Comparison of ENCODE assay signal across 34 cellular contexts in the genomic region with DNA sequence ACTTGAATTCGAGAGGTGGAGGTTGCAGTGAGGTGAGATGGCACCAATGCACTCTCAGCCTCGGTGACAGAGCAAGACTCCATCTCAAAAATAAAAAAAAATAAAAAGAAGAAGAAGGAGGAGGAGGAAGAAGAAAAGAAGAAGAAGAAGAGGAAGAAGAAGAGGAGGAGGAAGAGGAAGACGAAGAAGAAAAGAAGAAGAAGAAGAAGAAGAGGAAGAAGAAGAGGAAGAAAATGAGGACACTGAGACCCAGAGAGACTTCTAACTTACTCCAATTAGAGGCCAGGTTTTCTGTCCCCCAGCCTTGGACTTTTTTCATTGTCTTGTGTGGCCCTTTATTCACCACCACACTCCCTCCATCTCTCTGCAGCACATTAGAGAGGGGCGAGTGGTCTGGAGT.
"Had no signal": no experiment of that assay in that cellular context is flagged by ENCODE, and none has a peak within 500 bp of the region (broad histone marks: within the 10 kb centered on the region; RNA-seq: fewer than 3 reads in every experiment).

No MANE protein-coding gene starts in this region.

- H3K4me3 ChIP-seq: MG63 had no signal

- H3K9me3 ChIP-seq: MG63 had no signal

- DNase-seq: Karpas-422, Kasumi-1, MG63, MM.1S, MV-4-11, NCI-H1048, NCI-H1092, NCI-H1092 treated with DMSO at 0.1 percent for 48 hours, NCI-H1105, NCI-H1105 treated with DMSO at 0.1 percent for 48 hours, NCI-H1417, NCI-H1417 treated with DMSO at 0.1 percent for 48 hours, NCI-H1436, NCI-H1436 treated with DMSO at 0.1 percent for 48 hours, NCI-H146, NCI-H1694, NCI-H1694 treated with DMSO at 0.1 percent for 48 hours, NCI-H187, NCI-H187 treated with DMSO at 0.1 percent for 48 hours, NCI-H1930, NCI-H2029, NCI-H2029 treated with DMSO at 0.1 percent for 48 hours, NCI-H2081, NCI-H2081 treated with DMSO at 0.1 percent for 48 hours, NCI-H2107, NCI-H2171, NCI-H2171 treated with DMSO at 0.1 percent for 48 hours, NCI-H2227 treated with DMSO at 0.1 percent for 48 hours, NCI-H226, NCI-H345, NCI-H446, NCI-H446 treated with DMSO at 0.1 percent for 48 hours, NCI-H510A, NCI-H510A treated with DMSO at 0.1 percent for 48 hours had no signal

- H3K36me3 ChIP-seq: MG63 had no signal
